In the genomic region with DNA sequence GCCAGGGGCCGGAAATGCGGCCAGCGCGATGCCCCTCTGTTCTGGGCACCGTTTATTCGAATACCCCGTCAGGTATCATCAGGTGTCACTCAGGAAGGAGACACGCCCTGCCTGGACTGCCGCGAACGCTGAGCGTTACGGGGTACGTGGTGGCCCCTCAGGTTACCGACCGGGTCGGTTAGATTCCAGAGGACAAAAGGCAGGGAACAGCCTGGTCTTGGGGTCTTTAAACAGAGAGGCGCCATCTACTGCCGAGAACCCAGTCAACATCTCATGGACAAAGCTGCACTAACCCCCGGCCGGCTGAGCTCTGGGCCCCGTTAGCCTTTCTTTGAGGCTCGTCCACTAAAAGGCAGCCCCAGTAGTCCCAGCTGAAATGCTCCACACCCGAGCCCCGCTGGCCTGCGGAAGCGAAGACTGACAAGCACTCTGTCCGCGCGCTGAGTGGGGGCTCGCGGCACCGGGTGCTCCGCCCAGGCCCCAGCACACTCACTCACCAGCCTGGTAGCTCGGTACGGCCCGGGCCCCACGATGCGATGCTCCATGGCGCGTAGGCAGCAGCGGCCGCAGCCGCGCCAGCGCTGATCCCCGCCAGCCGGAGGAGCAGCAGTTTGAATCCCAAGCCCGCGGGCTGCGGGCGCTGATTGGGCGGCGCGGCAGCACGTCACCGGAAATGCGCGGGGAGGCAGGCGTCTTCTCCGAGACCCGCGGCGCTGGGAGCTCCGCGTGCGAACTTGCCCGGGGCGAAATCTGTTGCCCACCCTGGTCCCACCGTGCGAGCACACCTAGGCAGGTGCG, we compare ENCODE assay signal across 8 cellular contexts. TPM values are rescaled to one million over a fixed set of nuclear protein-coding genes. Genes with fewer than 3 reads are reported as not detected.
A peak's percentile ranks its signal among the peaks of the same experiment; 100 is the strongest.
DNase-seq lines count a peak whose midpoint lies in the region; ATAC-seq and TF ChIP-seq lines count a peak whose summit lies in the region.

A gene with protein sequence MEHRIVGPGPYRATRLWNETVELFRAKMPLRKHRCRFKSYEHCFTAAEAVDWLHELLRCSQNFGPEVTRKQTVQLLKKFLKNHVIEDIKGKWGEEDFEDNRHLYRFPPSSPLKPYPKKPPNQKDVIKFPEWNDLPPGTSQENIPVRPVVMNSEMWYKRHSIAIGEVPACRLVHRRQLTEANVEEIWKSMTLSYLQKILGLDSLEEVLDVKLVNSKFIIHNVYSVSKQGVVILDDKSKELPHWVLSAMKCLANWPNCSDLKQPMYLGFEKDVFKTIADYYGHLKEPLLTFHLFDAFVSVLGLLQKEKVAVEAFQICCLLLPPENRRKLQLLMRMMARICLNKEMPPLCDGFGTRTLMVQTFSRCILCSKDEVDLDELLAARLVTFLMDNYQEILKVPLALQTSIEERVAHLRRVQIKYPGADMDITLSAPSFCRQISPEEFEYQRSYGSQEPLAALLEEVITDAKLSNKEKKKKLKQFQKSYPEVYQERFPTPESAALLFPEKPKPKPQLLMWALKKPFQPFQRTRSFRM (minus strand): TSS at position 618 of the 798 bp plus-strand sequence. CDS start 73 bp downstream, at position 545.

- no peaks in the 10 kb centered on the region for H3K9me3 Mint-ChIP-seq in activated naive CD4-positive, alpha-beta T cell treated with anti-CD3 and anti-CD28 coated beads, Interleukin-2, amount 50 U/mL, for 24 hours
- H3K9me3 Mint-ChIP-seq in glutamatergic neuron (ENCODE audit: unreplicated experiment): peaks cover 5% of the 10 kb centered on the region
- peaks cover 3% of the 10 kb centered on the region for H3K9me3 Mint-ChIP-seq in osteocyte (ENCODE audit: unreplicated experiment)

- no peaks in the 10 kb centered on the region for H3K9me3 ChIP-seq in thymus (ENCODE audit: control insufficient read depth)

- H3K27ac ChIP-seq in thymus (ENCODE audit: low read depth): peak within 1 kb of the TSS; percentile 82

- H3K4me1 ChIP-seq in thymus (ENCODE audit: control insufficient read depth, insufficient read depth, low read length): peaks cover 6% of the 10 kb centered on the region

- WGBS in thymus: under 1% methylated on average over 72 of the region's 72 CpGs

- no peaks in the 10 kb centered on the region for H3K36me3 Mint-ChIP-seq in activated naive CD4-positive, alpha-beta T cell treated with anti-CD3 and anti-CD28 coated beads, Interleukin-2, amount 50 U/mL, for 24 hours
- H3K36me3 Mint-ChIP-seq in glutamatergic neuron (ENCODE audit: unreplicated experiment) (no peaks in the 10 kb centered on the region), osteocyte (ENCODE audit: unreplicated experiment) (no peaks in the 10 kb centered on the region)

- peak; percentile 31 for TF ChIP-seq CTCF in GM12865 (IDR thresholded peaks at IDR 0.05; ENCODE audit: insufficient read depth, low read depth, low read length, missing control alignments)
- TF ChIP-seq CTCF in glutamatergic neuron (IDR thresholded peaks at IDR 0.05; ENCODE audit: partially characterized antibody, unreplicated experiment): no peak
- TF ChIP-seq CTCF in osteocyte (IDR thresholded peaks at IDR 0.05): peak; percentile 60

- H3K4me3 ChIP-seq in GM12865 (ENCODE audit: low read depth, low read length): peak within 1 kb of the TSS; percentile 89
- H3K4me3 ChIP-seq in thymus (ENCODE audit: low read length): peak within 1 kb of the TSS; percentile 66

- no peaks in the 10 kb centered on the region for H3K27me3 Mint-ChIP-seq in activated naive CD4-positive, alpha-beta T cell treated with anti-CD3 and anti-CD28 coated beads, Interleukin-2, amount 50 U/mL, for 24 hours
- H3K27me3 Mint-ChIP-seq in glutamatergic neuron (ENCODE audit: unreplicated experiment): peaks cover 5% of the 10 kb centered on the region
- H3K27me3 Mint-ChIP-seq in osteocyte (ENCODE audit: unreplicated experiment): peaks cover 12% of the 10 kb centered on the region

- DNase-seq in GM12865 (ENCODE audit: low read depth) (peak; percentile 94), NCI-H1048 (lab: John Stamatoyannopoulos, UW) (peak; percentile 73), glutamatergic neuron (peak; percentile 95), osteocyte (ENCODE audit: extremely low spot score, unreplicated experiment) (peak; percentile 96)

- H3K27me3 ChIP-seq in thymus (ENCODE audit: control insufficient read depth, insufficient read depth): no peaks in the 10 kb centered on the region

- peak; percentile 95 for ATAC-seq in HG02610 (IDR thresholded peaks at IDR 0.05; ENCODE audit: unreplicated experiment)
- peak; percentile 95 for ATAC-seq in SK-N-SH treated with all-trans-retinoic acid at 6 μM for 48 hours

- H3K4me1 Mint-ChIP-seq in activated naive CD4-positive, alpha-beta T cell treated with anti-CD3 and anti-CD28 coated beads, Interleukin-2, amount 50 U/mL, for 24 hours: peaks cover 22% of the 10 kb centered on the region
- H3K4me1 Mint-ChIP-seq in glutamatergic neuron (ENCODE audit: low read depth, unreplicated experiment) (peaks cover 7% of the 10 kb centered on the region), osteocyte (ENCODE audit: unreplicated experiment) (peaks cover 24% of the 10 kb centered on the region)

- H3K36me3 ChIP-seq in thymus (ENCODE audit: control insufficient read depth, insufficient read depth): no peaks in the 10 kb centered on the region

- H3K27ac Mint-ChIP-seq in activated naive CD4-positive, alpha-beta T cell treated with anti-CD3 and anti-CD28 coated beads, Interleukin-2, amount 50 U/mL, for 24 hours: peak within 1 kb of the TSS; percentile 63
- H3K27ac Mint-ChIP-seq in glutamatergic neuron (ENCODE audit: unreplicated experiment) (peak within 1 kb of the TSS; percentile 87), osteocyte (ENCODE audit: unreplicated experiment) (peak within 1 kb of the TSS; percentile 90)

- H3K4me3 Mint-ChIP-seq in activated naive CD4-positive, alpha-beta T cell treated with anti-CD3 and anti-CD28 coated beads, Interleukin-2, amount 50 U/mL, for 24 hours: peak within 1 kb of the TSS; percentile 94
- H3K4me3 Mint-ChIP-seq in glutamatergic neuron (ENCODE audit: unreplicated experiment) (peak within 1 kb of the TSS; percentile 92), osteocyte (ENCODE audit: unreplicated experiment) (peak within 1 kb of the TSS; percentile 93)

TF ChIP-seq in SK-N-SH treated with all-trans-retinoic acid at 6 μM for 48 hours, 23 proteins besides CTCF, POLR2A, EP300 and RAD21:
- no peak for TF ChIP-seq ARNTL (CRISPR knock-in tag; IDR thresholded peaks at IDR 0.05; ENCODE audit: borderline replicate concordance, low read depth)
- no peak for TF ChIP-seq ZFP30 (CRISPR knock-in tag; IDR thresholded peaks at IDR 0.05)
- TF ChIP-seq PPARA (CRISPR knock-in tag; IDR thresholded peaks at IDR 0.05; ENCODE audit: borderline replicate concordance): no peak
- TF ChIP-seq TOX (CRISPR knock-in tag; IDR thresholded peaks at IDR 0.05; ENCODE audit: borderline replicate concordance): no peak
- no peak for TF ChIP-seq ZNF8 (CRISPR knock-in tag; IDR thresholded peaks at IDR 0.05)
- TF ChIP-seq ZFP3 (CRISPR knock-in tag; IDR thresholded peaks at IDR 0.05): 0 out of 2 replicates have a peak, but pooled peaks have one; percentile 27
- TF ChIP-seq, protein P1, sequence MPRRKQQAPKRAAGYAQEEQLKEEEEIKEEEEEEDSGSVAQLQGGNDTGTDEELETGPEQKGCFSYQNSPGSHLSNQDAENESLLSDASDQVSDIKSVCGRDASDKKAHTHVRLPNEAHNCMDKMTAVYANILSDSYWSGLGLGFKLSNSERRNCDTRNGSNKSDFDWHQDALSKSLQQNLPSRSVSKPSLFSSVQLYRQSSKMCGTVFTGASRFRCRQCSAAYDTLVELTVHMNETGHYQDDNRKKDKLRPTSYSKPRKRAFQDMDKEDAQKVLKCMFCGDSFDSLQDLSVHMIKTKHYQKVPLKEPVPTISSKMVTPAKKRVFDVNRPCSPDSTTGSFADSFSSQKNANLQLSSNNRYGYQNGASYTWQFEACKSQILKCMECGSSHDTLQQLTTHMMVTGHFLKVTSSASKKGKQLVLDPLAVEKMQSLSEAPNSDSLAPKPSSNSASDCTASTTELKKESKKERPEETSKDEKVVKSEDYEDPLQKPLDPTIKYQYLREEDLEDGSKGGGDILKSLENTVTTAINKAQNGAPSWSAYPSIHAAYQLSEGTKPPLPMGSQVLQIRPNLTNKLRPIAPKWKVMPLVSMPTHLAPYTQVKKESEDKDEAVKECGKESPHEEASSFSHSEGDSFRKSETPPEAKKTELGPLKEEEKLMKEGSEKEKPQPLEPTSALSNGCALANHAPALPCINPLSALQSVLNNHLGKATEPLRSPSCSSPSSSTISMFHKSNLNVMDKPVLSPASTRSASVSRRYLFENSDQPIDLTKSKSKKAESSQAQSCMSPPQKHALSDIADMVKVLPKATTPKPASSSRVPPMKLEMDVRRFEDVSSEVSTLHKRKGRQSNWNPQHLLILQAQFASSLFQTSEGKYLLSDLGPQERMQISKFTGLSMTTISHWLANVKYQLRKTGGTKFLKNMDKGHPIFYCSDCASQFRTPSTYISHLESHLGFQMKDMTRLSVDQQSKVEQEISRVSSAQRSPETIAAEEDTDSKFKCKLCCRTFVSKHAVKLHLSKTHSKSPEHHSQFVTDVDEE (CRISPR knock-in tag; IDR thresholded peaks at IDR 0.05): peak; percentile 15; the same call in 1 of the 2 replicates
- no peak for TF ChIP-seq ZNF70 (CRISPR knock-in tag; IDR thresholded peaks at IDR 0.05)
TF ChIP-seq in SK-N-SH treated with all-trans-retinoic acid at 6 μM for 48 hours: peak in this region for 2.

RNA-seq across cellular contexts. Expression of the gene that starts here (rescaled TPM):
- total RNA-seq in glutamatergic neuron (ENCODE audit: unreplicated experiment): 8.2 TPM
- total RNA-seq in osteocyte: 1.7 and 1.9 TPM in 2 replicates
- 4.9 TPM for polyA plus RNA-seq in thymus

Comparison
In these comparisons a context has a peak if more than half of its experiments do, and no peak if none do; other contexts are left out.
1. Peak in every context shown above with its lines: DNase-seq, ATAC-seq, H3K4me3 ChIP-seq and H3K27ac ChIP-seq.